Comparison of ENCODE assay signal across 15 cellular contexts in genomic region chr10:31124852-31125251, GRCh38.
"Had no signal": no experiment of that assay in that cellular context is flagged by ENCODE, and none has a peak within 500 bp of the region (broad histone marks: within the 10 kb centered on the region; RNA-seq: fewer than 3 reads in every experiment).

No MANE protein-coding gene starts in this region.

- H3K27ac Mint-ChIP-seq: activated B cell treated with CpG ODN at 0.5 μM for 24 hours; activated naive CD8-positive, alpha-beta T cell treated with anti-CD3 and anti-CD28 coated beads, Interleukin-2, amount 10 ng/mL, durations not matched to agents 7 days and 5 days; naive thymus-derived CD4-positive, alpha-beta T cell; progenitor cell of endocrine pancreas had no signal

- H3K9me3 Mint-ChIP-seq: activated B cell treated with CpG ODN at 0.5 μM for 24 hours; activated naive CD8-positive, alpha-beta T cell treated with anti-CD3 and anti-CD28 coated beads, Interleukin-2, amount 10 ng/mL, durations not matched to agents 7 days and 5 days; stimulated activated naive CD8-positive, alpha-beta T cell treated with anti-CD3 and anti-CD28 coated beads, Interleukin-15, amount 100 ng/mL, for 72 hours had no signal

- H3K27me3 Mint-ChIP-seq: stimulated activated naive CD8-positive, alpha-beta T cell treated with anti-CD3 and anti-CD28 coated beads, Interleukin-15, amount 100 ng/mL, for 72 hours had no signal

- H3K27me3 ChIP-seq: cardiac muscle cell, testis had no signal

- DNase-seq: activated B cell treated with CpG ODN at 0.5 μM for 24 hours; activated effector memory CD4-positive, alpha-beta T cell treated with anti-CD3 and anti-CD28 coated beads, Interleukin-2, amount 50 U/mL, for 16 hours; activated naive CD8-positive, alpha-beta T cell treated with anti-CD3 and anti-CD28 coated beads, Interleukin-2, amount 10 ng/mL, durations not matched to agents 7 days and 5 days; cortex of kidney; effector CD8-positive, alpha-beta T cell; left colon; naive thymus-derived CD4-positive, alpha-beta T cell; right cardiac atrium; SHP77 treated with DMSO at 0.1 percent for 48 hours; stimulated activated naive CD8-positive, alpha-beta T cell treated with anti-CD3 and anti-CD28 coated beads, Interleukin-15, amount 100 ng/mL, for 72 hours; T-helper 2 cell; testis had no signal

- H3K4me2 ChIP-seq: smooth muscle cell had no signal

- H3K36me3 Mint-ChIP-seq: activated naive CD8-positive, alpha-beta T cell treated with anti-CD3 and anti-CD28 coated beads, Interleukin-2, amount 10 ng/mL, durations not matched to agents 7 days and 5 days had no signal

- H3K4me3 ChIP-seq: cardiac muscle cell, smooth muscle cell, testis had no signal

- H3K9me3 ChIP-seq: testis had no signal

- H3K27ac ChIP-seq: cardiac muscle cell, testis had no signal

- H3K4me1 Mint-ChIP-seq: activated naive CD8-positive, alpha-beta T cell treated with anti-CD3 and anti-CD28 coated beads, Interleukin-2, amount 10 ng/mL, durations not matched to agents 7 days and 5 days had no signal

- ATAC-seq: left colon; naive thymus-derived CD4-positive, alpha-beta T cell; right cardiac atrium; stimulated activated naive CD8-positive, alpha-beta T cell treated with anti-CD3 and anti-CD28 coated beads, Interleukin-15, amount 100 ng/mL, for 72 hours had no signal

- H3K36me3 ChIP-seq: cardiac muscle cell had no signal

- H3K4me3 Mint-ChIP-seq: activated B cell treated with CpG ODN at 0.5 μM for 24 hours; activated naive CD8-positive, alpha-beta T cell treated with anti-CD3 and anti-CD28 coated beads, Interleukin-2, amount 10 ng/mL, durations not matched to agents 7 days and 5 days; naive thymus-derived CD4-positive, alpha-beta T cell; stimulated activated naive CD8-positive, alpha-beta T cell treated with anti-CD3 and anti-CD28 coated beads, Interleukin-15, amount 100 ng/mL, for 72 hours had no signal
